In genomic region chr4:82816874-82817273, GRCh38 we compare ENCODE assay signal across 2 cellular contexts.
A peak's percentile ranks its signal among the peaks of the same experiment; 100 is the strongest.
TF ChIP-seq lines count a peak whose summit lies in the region.

No MANE protein-coding gene starts in this region.

TF ChIP-seq in K562, 482 proteins besides CTCF, POLR2A, EP300 and RAD21:
- TF ChIP-seq SUPT5H (IDR thresholded peaks at IDR 0.05) (peak; percentile 46; the same call in 1 of the 2 replicates), E2F8 (IDR thresholded peaks at IDR 0.05; ENCODE audit: low read depth, partially characterized antibody) (peak; percentile 70), POLR2B (IDR thresholded peaks at IDR 0.05; ENCODE audit: low read depth, partially characterized antibody) (peak; percentile 57)

TF ChIP-seq in HepG2, 621 proteins besides CTCF, POLR2A, EP300 and RAD21:
- peak; percentile 70 for TF ChIP-seq RBM22 (optimal IDR thresholded peaks at IDR 0.05; ENCODE audit: low read length)
- peak; percentile 12; the same call in 1 of the 2 replicates for TF ChIP-seq POLR2AphosphoS5 (IDR thresholded peaks at IDR 0.05; ENCODE audit: low read depth, low read length)
